In genomic region chr3:112304611-112305010, GRCh38 we compare ENCODE assay signal across 1 cellular context.
TF ChIP-seq lines count a peak whose summit lies in the region.

No MANE protein-coding gene starts in this region.

TF ChIP-seq in H1, 55 proteins besides CTCF, POLR2A, EP300 and RAD21:
- TF ChIP-seq CTBP2 (IDR thresholded peaks at IDR 0.05; ENCODE audit: borderline replicate concordance, insufficient read depth, insufficient read length, low read length) (no peak), BACH1 (IDR thresholded peaks at IDR 0.05; ENCODE audit: low read length) (no peak), CREB1 (IDR thresholded peaks at IDR 0.05) (no peak), RFX5 (IDR thresholded peaks at IDR 0.05; ENCODE audit: borderline replicate concordance, low read depth, low read length) (no peak), E2F6 (IDR thresholded peaks at IDR 0.05) (no peak), CEBPB (IDR thresholded peaks at IDR 0.05; ENCODE audit: low read depth, low read length) (no peak), ASH2L (IDR thresholded peaks at IDR 0.05; ENCODE audit: low read length) (no peak), CHD7 (IDR thresholded peaks at IDR 0.05; ENCODE audit: insufficient replicate concordance, low read length) (no peak), CHD1 (IDR thresholded peaks at IDR 0.05; ENCODE audit: low read depth, low read length) (no peak), ATF2 (IDR thresholded peaks at IDR 0.05; ENCODE audit: low read length) (no peak), BRCA1 (IDR thresholded peaks at IDR 0.05; ENCODE audit: low read depth, low read length) (no peak), RBBP5 (IDR thresholded peaks at IDR 0.05; ENCODE audit: borderline replicate concordance, low read depth, low read length) (no peak), RXRA (IDR thresholded peaks at IDR 0.05; ENCODE audit: insufficient read depth, low read depth, low read length) (no peak), TEAD4 (IDR thresholded peaks at IDR 0.05; ENCODE audit: low read depth, low read length) (no peak), HDAC2 (IDR thresholded peaks at IDR 0.05; ENCODE audit: borderline replicate concordance in 1 of 2, low read depth in 2 of 2, low read length in 2 of 2) (no peak)
